ENCODE assay signal across 8 cellular contexts in genomic region chr3:138174421-138175122, GRCh38. TPM values are rescaled to one million over a fixed set of nuclear protein-coding genes. Genes with fewer than 3 reads are reported as not detected.
DNase-seq lines count a peak whose midpoint lies in the region; ATAC-seq, FAIRE-seq and TF ChIP-seq lines count a peak whose summit lies in the region.

Gene DBR1 (minus strand): TSS chr3:138174921. CDS start chr3:138174795, 126 bp downstream.

- DNase-seq in Ammon's horn (ENCODE audit: low spot score) (peak; percentile 64), NCI-H446 treated with DMSO at 0.1 percent for 48 hours (lab: John Stamatoyannopoulos, UW) (peak; percentile 81), choroid plexus epithelial cell (ENCODE audit: low read depth) (peak; percentile 85), keratinocyte (ENCODE audit: low read depth, low spot score) (peak; percentile 59)
- DNase-seq in activated CD4-positive, alpha-beta T cell treated with anti-CD3 and anti-CD28 coated beads for 1 hour, result peak; percentile 57
- DNase-seq in stimulated activated CD4-positive, alpha-beta T cell treated with anti-CD3 and anti-CD28 coated beads, Interleukin-15, amount 100 ng/mL, for 24 hours, result peak; percentile 82

- TF ChIP-seq POLR2A in GM19099 (IDR thresholded peaks at IDR 0.05; ENCODE audit: extremely low read depth, insufficient read length, low read depth), result peak; percentile 89

- peaks cover 9% of the 10 kb centered on the region for H3K4me1 ChIP-seq in keratinocyte (ENCODE audit: control insufficient read depth, extremely low read depth, insufficient read depth, low read length)

- no peaks in the 10 kb centered on the region for H4K20me1 ChIP-seq in keratinocyte (ENCODE audit: control insufficient read depth, extremely low read depth, insufficient read depth, low read length)

- TF ChIP-seq CTCF in choroid plexus epithelial cell (conservative IDR thresholded peaks at IDR 0.05; ENCODE audit: low read depth, low read length) (no peak), keratinocyte (optimal IDR thresholded peaks at IDR 0.05 in 1 of 3, IDR thresholded peaks at IDR 0.05 in 1 of 3, conservative IDR thresholded peaks at IDR 0.05 in 1 of 3; ENCODE audit: extremely low read depth in 1 of 3, insufficient read depth in 2 of 3, low read length in 3 of 3) (no peak)

- H2AFZ ChIP-seq in keratinocyte (ENCODE audit: control insufficient read depth, low read length), result peak within 1 kb of the TSS; percentile 88

- H3K9me1 ChIP-seq in keratinocyte (ENCODE audit: control insufficient read depth, extremely low read depth, insufficient read depth, low read length), result no peaks in the 10 kb centered on the region

- peaks cover 27% of the 10 kb centered on the region for H3K79me2 ChIP-seq in keratinocyte (ENCODE audit: control insufficient read depth, insufficient read depth, low read length)

- H3K4me2 ChIP-seq in keratinocyte (ENCODE audit: control insufficient read depth, extremely low read depth, insufficient read depth, low read depth, low read length), result peak within 1 kb of the TSS; percentile 97

- H3K27me3 ChIP-seq in keratinocyte (ENCODE audit: control insufficient read depth, extremely low read depth, insufficient read depth, low read length), result no peaks in the 10 kb centered on the region

- dilution Hi-C loops in keratinocyte (cut with MboI; ENCODE audit: extremely low pct_ligation_motif_present, low sequenced_read_pairs), result no loop called here

- no peaks in the 10 kb centered on the region for H3K9me3 ChIP-seq in keratinocyte (ENCODE audit: control insufficient read depth, low read depth, low read length)

- peak within 1 kb of the TSS; percentile 79 for H3K9ac ChIP-seq in keratinocyte (ENCODE audit: control insufficient read depth, extremely low read depth, insufficient read depth, low read length)

- no peaks in the 10 kb centered on the region for H3K36me3 ChIP-seq in keratinocyte (ENCODE audit: control insufficient read depth in 2 of 2, extremely low read depth in 1 of 2, insufficient read depth in 2 of 2, low read length in 2 of 2)

- peak; percentile 91 for ATAC-seq in HG03378 (IDR thresholded peaks at IDR 0.05; ENCODE audit: unreplicated experiment)

- H3K27ac ChIP-seq in keratinocyte (ENCODE audit: control insufficient read depth, insufficient read depth, low read length), result peak within 1 kb of the TSS; percentile 61

- peak; percentile 34 for FAIRE-seq in keratinocyte (lab: Jason Lieb, UNC)

- H3K4me3 ChIP-seq in choroid plexus epithelial cell (ENCODE audit: low read depth, low read length), result peak within 1 kb of the TSS; percentile 91
- H3K4me3 ChIP-seq in keratinocyte (ENCODE audit: control insufficient read depth in 2 of 3, extremely low read depth in 1 of 3, insufficient read depth in 2 of 3, low read depth in 1 of 3, low read length in 3 of 3), result peak within 1 kb of the TSS; percentile 71 to 91 (median 80)

RNA-seq across cellular contexts. Expression of gene DBR1, which starts in this region (rescaled TPM):
- 9.9 to 16.2 TPM (median 14.0 TPM) in 3 replicates for polyA plus RNA-seq in keratinocyte
- 7.9 TPM for polyA plus RNA-seq in keratinocyte (2011; ENCODE audit: low read depth)
- 7.6 and 11.4 TPM in 2 replicates for polyA plus RNA-seq in keratinocyte (2011; cell fraction: cytosol; rRNA removed)
- polyA plus RNA-seq in keratinocyte (2011; cell fraction: nucleus; rRNA removed), result 15.2 and 18.4 TPM in 2 replicates
- polyA plus RNA-seq in keratinocyte (2012; ENCODE audit: low replicate concordance), result 6.3 and 10.5 TPM in 2 replicates
- 3.0 to 6.9 TPM (median 3.5 TPM) in 3 replicates for polyA minus RNA-seq in keratinocyte
- polyA minus RNA-seq in keratinocyte (2011; cell fraction: cytosol; rRNA and poly(A)+ RNA removed), result 6.3 TPM
- polyA minus RNA-seq in keratinocyte (2011; cell fraction: nucleus; rRNA and poly(A)+ RNA removed), result 5.1 and 9.5 TPM in 2 replicates

Comparison
In these comparisons a context has a peak if more than half of its experiments do, and no peak if none do; other contexts are left out.
1. Peak in every context shown above with its lines: DNase-seq, ATAC-seq, H3K4me3 ChIP-seq and H3K27ac ChIP-seq.